8 cellular contexts compared by ENCODE assay signal in the genomic region with DNA sequence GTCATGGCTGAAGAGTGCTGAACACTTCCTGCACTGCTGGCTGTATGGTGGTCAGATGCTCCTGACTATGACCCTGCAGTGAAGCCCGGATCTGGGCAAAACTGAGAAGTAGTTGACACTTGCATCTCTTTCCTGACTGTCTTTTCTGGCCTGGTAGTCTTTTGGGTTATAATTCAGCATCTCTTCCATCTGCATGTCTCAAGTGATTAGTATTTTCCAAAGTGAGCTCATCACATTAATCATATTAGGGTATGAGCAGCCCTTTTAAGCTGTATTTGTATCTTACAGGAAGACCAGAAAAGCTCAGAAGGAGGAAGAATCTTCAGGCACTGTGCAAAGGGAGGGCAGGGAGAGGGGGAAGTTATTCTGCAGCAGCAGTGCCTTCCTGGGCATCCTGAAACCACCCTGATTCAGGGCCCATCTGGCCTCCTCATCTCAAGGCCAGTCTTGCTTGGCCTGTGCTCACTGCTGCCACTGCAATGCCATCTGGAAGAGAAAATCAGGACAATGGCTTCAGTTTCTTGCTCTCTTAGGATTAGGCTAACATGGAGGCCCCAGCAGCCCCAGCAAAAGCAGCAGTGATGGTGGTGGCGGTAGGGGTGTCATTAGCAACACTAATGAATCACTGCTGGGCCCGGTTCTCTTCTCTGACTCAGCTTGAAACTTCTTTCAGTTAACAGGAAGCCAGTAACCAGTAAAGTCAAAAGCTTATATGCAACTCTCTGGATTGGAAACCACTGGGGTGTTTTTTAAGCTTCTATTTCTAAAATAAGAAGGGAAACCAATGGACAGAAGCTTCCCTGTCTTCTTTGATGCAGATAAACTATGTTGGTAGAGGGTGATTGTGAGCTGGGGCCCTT.
DNase-seq lines count a peak whose midpoint lies in the region; ATAC-seq, FAIRE-seq and TF ChIP-seq lines count a peak whose summit lies in the region.

No MANE protein-coding gene starts in this region.

- peak; percentile 80 for FAIRE-seq in GM12891 (lab: Jason Lieb, UNC)

- H4K8ac ChIP-seq in H9 (replicated peaks; ENCODE audit: insufficient read length, low read depth, low read length), result no peak overlapping the region

- peak overlapping the region; percentile 19 for H4K91ac ChIP-seq in H9 (ENCODE audit: insufficient read length, low read depth, low read length)

- no peak overlapping the region for H3K4ac ChIP-seq in H9 (ENCODE audit: low read depth, low read length)

- peak overlapping the region; percentile 13 for H3K56ac ChIP-seq in H9 (ENCODE audit: insufficient read length, low read depth, low read length)

- peak overlapping the region; percentile 98 for H3K27ac ChIP-seq in H9 (ENCODE audit: insufficient read length, low read depth, low read length)
- peak overlapping the region; percentile 91 for H3K27ac ChIP-seq in MM.1S (ENCODE audit: low read length)
- H3K27ac ChIP-seq in substantia nigra (ENCODE audit: low read depth, low read length, poor library complexity, severe bottlenecking), result peak overlapping the region; percentile 11

- no peaks in the 10 kb centered on the region for H3K23me2 ChIP-seq in H9 (ENCODE audit: insufficient read length, low read depth, low read length, poor library complexity, severe bottlenecking)

- H3K9me3 ChIP-seq in H9 (ENCODE audit: control insufficient read depth, low read depth, low read length) (peaks cover 7% of the 10 kb centered on the region), MM.1S (replicated peaks; ENCODE audit: insufficient read depth, low read length) (no peaks in the 10 kb centered on the region)

- DNase-seq in GM12891 (ENCODE audit: insufficient read length, low spot score) (peak; percentile 54), H9 (peak; percentile 75), MM.1S (peak; percentile 86), epithelial cell of esophagus (ENCODE audit: low read depth) (peak; percentile 92), substantia nigra (lab: John Stamatoyannopoulos, UW) (peak in 15 of 49 donors; percentile 12 to 49 (median 22)), NCI-H1092 (lab: John Stamatoyannopoulos, UW) (no peak)
- peak; percentile 86 for DNase-seq in activated CD4-positive, alpha-beta memory T cell treated with anti-CD3 and anti-CD28 coated beads, Interleukin-2, amount 10 ng/mL, durations not matched to agents 7 days and 5 days
- DNase-seq in natural killer cell treated with Interleukin-12 subunit alpha and Interleukin-12 subunit beta and Interleukin-15 and Interleukin-18, amount 100 ng/mL, for 72 hours (ENCODE audit: low spot score), result peak; percentile 86

- H2BK15ac ChIP-seq in H9 (ENCODE audit: low read depth, low read length), result no peak overlapping the region

- H3K23ac ChIP-seq in H9 (ENCODE audit: insufficient read length, low read depth, low read length), result no peak overlapping the region

- no peak overlapping the region for H2BK20ac ChIP-seq in H9 (ENCODE audit: low read depth, low read length, poor library complexity, severe bottlenecking)

- no peaks in the 10 kb centered on the region for H3K27me3 ChIP-seq in H9 (ENCODE audit: insufficient read depth, low read length)
- no peaks in the 10 kb centered on the region for H3K27me3 ChIP-seq in MM.1S (replicated peaks; ENCODE audit: insufficient read depth, low read length)

- no CpG with 5 or more reads among the region's 3 CpGs for WGBS in H9 (ENCODE audit: extremely low coverage, insufficient read length, low lambda C conversion rate)

- peak; percentile 70 for TF ChIP-seq POLR2A in GM12891 (IDR thresholded peaks at IDR 0.05; ENCODE audit: low read depth, low read length)

- peaks cover 12 to 16% of the 10 kb centered on the region in 2 experiments for H3K9me3 Mint-ChIP-seq in H9
- H3K9me3 Mint-ChIP-seq in activated CD4-positive, alpha-beta memory T cell treated with anti-CD3 and anti-CD28 coated beads, Interleukin-2, amount 10 ng/mL, durations not matched to agents 7 days and 5 days, result no peaks in the 10 kb centered on the region
- H3K9me3 Mint-ChIP-seq in natural killer cell treated with Interleukin-12 subunit alpha and Interleukin-12 subunit beta and Interleukin-15 and Interleukin-18, amount 100 ng/mL, for 72 hours, result no peaks in the 10 kb centered on the region

- H3K4me3 Mint-ChIP-seq in H9, result peak overlapping the region; percentile 6 to 44; a peak in 3 of 5 replicates
- H3K4me3 Mint-ChIP-seq in activated CD4-positive, alpha-beta memory T cell treated with anti-CD3 and anti-CD28 coated beads, Interleukin-2, amount 10 ng/mL, durations not matched to agents 7 days and 5 days, result peak overlapping the region; percentile 52
- H3K4me3 Mint-ChIP-seq in natural killer cell treated with Interleukin-12 subunit alpha and Interleukin-12 subunit beta and Interleukin-15 and Interleukin-18, amount 100 ng/mL, for 72 hours, result peak overlapping the region; percentile 87

- H3K18ac ChIP-seq in H9 (ENCODE audit: insufficient read length, low read depth, low read length), result peak overlapping the region; percentile 77

- peak; percentile 98 for ATAC-seq in natural killer cell treated with Interleukin-12 subunit alpha and Interleukin-12 subunit beta and Interleukin-15 and Interleukin-18, amount 100 ng/mL, for 72 hours

- peaks cover 64 to 70% of the 10 kb centered on the region in 2 experiments for H3K4me1 Mint-ChIP-seq in H9
- peaks cover 63% of the 10 kb centered on the region for H3K4me1 Mint-ChIP-seq in activated CD4-positive, alpha-beta memory T cell treated with anti-CD3 and anti-CD28 coated beads, Interleukin-2, amount 10 ng/mL, durations not matched to agents 7 days and 5 days
- H3K4me1 Mint-ChIP-seq in natural killer cell treated with Interleukin-12 subunit alpha and Interleukin-12 subunit beta and Interleukin-15 and Interleukin-18, amount 100 ng/mL, for 72 hours (ENCODE audit: low read depth in 2 of 2), result peaks cover 44 to 49% of the 10 kb centered on the region in 2 donors

- H3K79me2 ChIP-seq in H9 (ENCODE audit: insufficient read depth, low read length) (no peaks in the 10 kb centered on the region), MM.1S (ENCODE audit: low read length) (no peaks in the 10 kb centered on the region)

- H3K79me1 ChIP-seq in H9 (ENCODE audit: insufficient read depth, low read depth, low read length, poor library complexity, severe bottlenecking), result no peaks in the 10 kb centered on the region

- H4K5ac ChIP-seq in H9 (ENCODE audit: insufficient read length, low read depth, low read length), result peak overlapping the region; percentile 69

- CTCF ChIA-PET in activated CD4-positive, alpha-beta memory T cell treated with anti-CD3 and anti-CD28 coated beads, Interleukin-2, amount 10 ng/mL, durations not matched to agents 7 days and 5 days (lab: Charles Lee), result interaction anchor here (1.1 to 3.4 kb wide), 11 partner anchors 9 to 425 kb away, joined by 3 to 37 read pairs (median 4); no protein-coding TSS in a partner anchor

- no peaks in the 10 kb centered on the region for H4K20me1 ChIP-seq in H9 (ENCODE audit: control insufficient read depth, insufficient read depth, insufficient read length)
- H4K20me1 ChIP-seq in MM.1S (ENCODE audit: insufficient read depth, low read length), result no peaks in the 10 kb centered on the region

- no peaks in the 10 kb centered on the region for H3K9me2 ChIP-seq in MM.1S (replicated peaks; ENCODE audit: insufficient read depth, low read length)

- peaks cover 11% of the 10 kb centered on the region; the same call in 1 of the 2 replicates for H3K4me1 ChIP-seq in H9 (ENCODE audit: insufficient read depth, low read length)
- H3K4me1 ChIP-seq in MM.1S (ENCODE audit: low read length), result peaks cover 35% of the 10 kb centered on the region

- H3K4me3 ChIP-seq in MM.1S (ENCODE audit: low read length) (peak overlapping the region; percentile 13; the same call in 1 of the 2 replicates), epithelial cell of esophagus (ENCODE audit: low read length) (peak overlapping the region; percentile 25)

- peak overlapping the region; percentile 40 for H3T11ph ChIP-seq in H9 (ENCODE audit: low read length)

- POLR2A ChIA-PET in activated CD4-positive, alpha-beta memory T cell treated with anti-CD3 and anti-CD28 coated beads, Interleukin-2, amount 10 ng/mL, durations not matched to agents 7 days and 5 days (lab: Charles Lee), result interaction anchor here (0.6 to 2.7 kb wide), 20 partner anchors 9 to 781 kb away, joined by 3 to 24 read pairs (median 4); a partner anchor contains a TSS

- H2AFZ ChIP-seq in H9 (ENCODE audit: low read length) (no peak overlapping the region), MM.1S (ENCODE audit: low read length) (peak overlapping the region; percentile 83)

- peak overlapping the region; percentile 49 for H3K14ac ChIP-seq in H9 (ENCODE audit: insufficient read depth, low read length)

- H3K4me2 ChIP-seq in H9 (ENCODE audit: insufficient read depth, insufficient read length, low read length), result no peak overlapping the region
- H3K4me2 ChIP-seq in MM.1S (ENCODE audit: low read depth, low read length), result peak overlapping the region; percentile 46

- H3K27ac Mint-ChIP-seq in H9, result peak overlapping the region; percentile 93 to 99 (median 99)
- peak overlapping the region; percentile 95 for H3K27ac Mint-ChIP-seq in activated CD4-positive, alpha-beta memory T cell treated with anti-CD3 and anti-CD28 coated beads, Interleukin-2, amount 10 ng/mL, durations not matched to agents 7 days and 5 days
- H3K27ac Mint-ChIP-seq in natural killer cell treated with Interleukin-12 subunit alpha and Interleukin-12 subunit beta and Interleukin-15 and Interleukin-18, amount 100 ng/mL, for 72 hours, result peak overlapping the region; percentile 94 to 98

- H3F3A ChIP-seq in MM.1S (ENCODE audit: insufficient read depth, low read length), result peaks cover 27% of the 10 kb centered on the region

- H2BK120ac ChIP-seq in H9 (ENCODE audit: low read depth, low read length, poor library complexity, severe bottlenecking), result peak overlapping the region; percentile 7

- H3K36me3 Mint-ChIP-seq in H9 (ENCODE audit: insufficient read depth in 1 of 3, low read depth in 3 of 3), result peaks cover 6 to 22% (median 17%) of the 10 kb centered on the region in 3 experiments
- H3K36me3 Mint-ChIP-seq in activated CD4-positive, alpha-beta memory T cell treated with anti-CD3 and anti-CD28 coated beads, Interleukin-2, amount 10 ng/mL, durations not matched to agents 7 days and 5 days (ENCODE audit: low read depth), result peaks cover 11% of the 10 kb centered on the region
- H3K36me3 Mint-ChIP-seq in natural killer cell treated with Interleukin-12 subunit alpha and Interleukin-12 subunit beta and Interleukin-15 and Interleukin-18, amount 100 ng/mL, for 72 hours, result peaks cover 10% of the 10 kb centered on the region

- H3K27me3 Mint-ChIP-seq in H9 (ENCODE audit: low read depth), result no peaks in the 10 kb centered on the region; the same call in 1 of the 2 replicates
- no peaks in the 10 kb centered on the region for H3K27me3 Mint-ChIP-seq in activated CD4-positive, alpha-beta memory T cell treated with anti-CD3 and anti-CD28 coated beads, Interleukin-2, amount 10 ng/mL, durations not matched to agents 7 days and 5 days
- H3K27me3 Mint-ChIP-seq in natural killer cell treated with Interleukin-12 subunit alpha and Interleukin-12 subunit beta and Interleukin-15 and Interleukin-18, amount 100 ng/mL, for 72 hours, result no peaks in the 10 kb centered on the region

- H2BK5ac ChIP-seq in H9 (ENCODE audit: insufficient read length, low read length), result peak overlapping the region; percentile 66

- no peak overlapping the region for H2AK5ac ChIP-seq in H9 (ENCODE audit: insufficient read length, low read length)

- no peaks in the 10 kb centered on the region for H3K36me3 ChIP-seq in MM.1S (replicated peaks; ENCODE audit: insufficient read depth, low read length)

- TF ChIP-seq CTCF in H9 (conservative IDR thresholded peaks at IDR 0.05) (no peak), MM.1S (IDR thresholded peaks at IDR 0.05; ENCODE audit: low read length) (peak; percentile 28), epithelial cell of esophagus (IDR thresholded peaks at IDR 0.05; ENCODE audit: insufficient read depth, low read depth, low read length, missing control alignments) (no peak)

- H2BK12ac ChIP-seq in H9 (ENCODE audit: insufficient read length, low read depth, low read length), result peak overlapping the region; percentile 12

- H3K9ac ChIP-seq in H9 (ENCODE audit: extremely low read depth, insufficient read length, low read length) (peak overlapping the region; percentile 21), MM.1S (ENCODE audit: low read length) (peak overlapping the region; percentile 49)

Comparison
In these comparisons a context has a peak if more than half of its experiments do, and no peak if none do; other contexts are left out.
1. H3K27ac ChIP-seq: peak in every context shown above with its lines; median percentile 98 in H9; 91 in MM.1S; 11 in substantia nigra.
2. H3K4me3 Mint-ChIP-seq: peak in every context shown above with its lines; median percentile 87 in natural killer cell treated with Interleukin-12 subunit alpha and Interleukin-12 subunit beta and Interleukin-15 and Interleukin-18, amount 100 ng/mL, for 72 hours; 52 in activated CD4-positive, alpha-beta memory T cell treated with anti-CD3 and anti-CD28 coated beads, Interleukin-2, amount 10 ng/mL, durations not matched to agents 7 days and 5 days; 25 in H9.